In genomic region chr14:88929656-88930436, GRCh38 we compare ENCODE assay signal across 13 cellular contexts.
DNase-seq lines count a peak whose midpoint lies in the region; ATAC-seq and TF ChIP-seq lines count a peak whose summit lies in the region.
"Had no signal": no experiment of that assay in that cellular context is flagged by ENCODE, and none has a peak within 500 bp of the region (broad histone marks: within the 10 kb centered on the region; RNA-seq: fewer than 3 reads in every experiment).

No MANE protein-coding gene starts in this region.

- H3K27ac ChIP-seq in sigmoid colon (no peak overlapping the region), mammary epithelial cell (ENCODE audit: insufficient read depth, low read depth, low read length) (no peak overlapping the region)
- H3K27ac ChIP-seq: neutrophil, skin epidermis, suprapubic skin had no signal

- no peaks in the 10 kb centered on the region for H4K20me1 ChIP-seq in mammary epithelial cell (ENCODE audit: insufficient read depth, low read length)

- DNase-seq in EH (ENCODE audit: low read depth): peak; percentile 7
- no peak for DNase-seq in HFF-Myc (ENCODE audit: extremely low read depth, low read depth)
- peak; percentile 30 for DNase-seq in iPS-NIHi7 (ENCODE audit: extremely low spot score)
- no peak for DNase-seq in sigmoid colon
- no peak for DNase-seq in activated naive CD4-positive, alpha-beta T cell (lab: John Stamatoyannopoulos, UW)
- DNase-seq in mammary epithelial cell: no peak
- DNase-seq: NCI-H2081 had no signal

- H3K27me3 ChIP-seq in sigmoid colon (no peaks in the 10 kb centered on the region), mammary epithelial cell (ENCODE audit: insufficient read depth, low read length) (no peaks in the 10 kb centered on the region)
- H3K27me3 ChIP-seq: suprapubic skin had no signal

- no peak overlapping the region for H2AFZ ChIP-seq in mammary epithelial cell (ENCODE audit: low read depth, low read length)

- intact Hi-C loops in sigmoid colon (cut with DNase I): no loop called here
- intact Hi-C loops in mammary epithelial cell (cut with micrococcal nuclease): no loop called here

- peaks cover 0 to 3% (median 0%) of the 10 kb centered on the region in 4 donors for H3K9me3 ChIP-seq in sigmoid colon
- no peaks in the 10 kb centered on the region for H3K9me3 ChIP-seq in mammary epithelial cell (replicated peaks; ENCODE audit: insufficient read depth, low read length)
- H3K9me3 ChIP-seq: neutrophil, suprapubic skin had no signal

- H3K4me1 ChIP-seq in sigmoid colon (no peaks in the 10 kb centered on the region), mammary epithelial cell (ENCODE audit: insufficient read depth, low read length) (no peaks in the 10 kb centered on the region)
- H3K4me1 ChIP-seq: suprapubic skin had no signal

- WGBS in sigmoid colon, 2 donors: 95 to 97% methylated on average over 4 of the region's 4 CpGs
- WGBS in mammary epithelial cell (ENCODE audit: low coverage, missing lambda C conversion rate): 74% methylated on average over 4 of the region's 4 CpGs

- BruUV-seq in mammary epithelial cell (replicated peaks; lab: Mats Ljungman, UMichigan): no TSS peak

- no peak overlapping the region for H3K9ac ChIP-seq in mammary epithelial cell (ENCODE audit: insufficient read depth, low read length)

- no peaks in the 10 kb centered on the region for H3K79me2 ChIP-seq in mammary epithelial cell (ENCODE audit: insufficient read depth, low read length)

- no peak for TF ChIP-seq POLR2A in sigmoid colon (IDR thresholded peaks at IDR 0.05)

- dilution Hi-C loops in mammary epithelial cell (cut with HindIII; ENCODE audit: low sequenced_read_pairs): no loop called here

- TF ChIP-seq EP300 in sigmoid colon (IDR thresholded peaks at IDR 0.05): no peak

- H3K36me3 ChIP-seq in sigmoid colon (no peaks in the 10 kb centered on the region), mammary epithelial cell (ENCODE audit: insufficient read depth, low read length) (no peaks in the 10 kb centered on the region)
- H3K36me3 ChIP-seq: neutrophil, suprapubic skin had no signal

- CTCF ChIA-PET in mammary epithelial cell (lab: Charles Lee; ENCODE audit: low non-redundant PET): no interaction called here

- in situ Hi-C loops in mammary epithelial cell (cut with MboI; ENCODE audit: low sequenced_read_pairs in 2 of 2): no loop called here

- no peak overlapping the region for H3K4me2 ChIP-seq in mammary epithelial cell (ENCODE audit: insufficient read depth, low read depth, low read length)

- no peak for ATAC-seq in HG03139 (IDR thresholded peaks at IDR 0.05; ENCODE audit: unreplicated experiment)

- TF ChIP-seq CTCF in HFF-Myc (IDR thresholded peaks at IDR 0.05; ENCODE audit: low read depth, low read length, missing control alignments): peak; percentile 26
- peak; percentile 40 for TF ChIP-seq CTCF in WI38 (IDR thresholded peaks at IDR 0.05; ENCODE audit: low read depth, low read length)
- TF ChIP-seq CTCF in sigmoid colon (IDR thresholded peaks at IDR 0.05): no peak
- TF ChIP-seq CTCF in mammary epithelial cell (conservative IDR thresholded peaks at IDR 0.05 in 1 of 2, IDR thresholded peaks at IDR 0.05 in 1 of 2; ENCODE audit: extremely low read depth in 1 of 2, insufficient read depth in 1 of 2, low read depth in 1 of 2, low read length in 2 of 2): peak in 1 of 2 donors; percentile 14

- H3K4me3 ChIP-seq in HFF-Myc (replicated peaks; ENCODE audit: low read depth, low read length) (no peak overlapping the region), WI38 (ENCODE audit: low read depth, low read length) (no peak overlapping the region), sigmoid colon (no peak overlapping the region), mammary epithelial cell (replicated peaks in 1 of 3; ENCODE audit: insufficient read depth in 1 of 3, low read depth in 2 of 3, low read length in 3 of 3) (no peak overlapping the region)
- H3K4me3 ChIP-seq: lung, skin epidermis, suprapubic skin had no signal

Comparison
In these comparisons a context has a peak if more than half of its experiments do, and no peak if none do; other contexts are left out.
1. DNase-seq: peak in EH (single experiment) and iPS-NIHi7 (single experiment); none in HFF-Myc (single experiment), sigmoid colon (single experiment), activated naive CD4-positive, alpha-beta T cell (0 of 4) and mammary epithelial cell (single experiment).
2. CTCF ChIP-seq: peak in HFF-Myc (single experiment) and WI38 (single experiment); none in sigmoid colon (0 of 4).